Comparison of ENCODE assay signal across 10 cellular contexts in genomic region chr1:147579532-147580199, GRCh38. TPM values are rescaled to one million over a fixed set of nuclear protein-coding genes. Genes with fewer than 3 reads are reported as not detected.
DNase-seq lines count a peak whose midpoint lies in the region; ATAC-seq and TF ChIP-seq lines count a peak whose summit lies in the region.
"Had no signal": no experiment of that assay in that cellular context is flagged by ENCODE, and none has a peak within 500 bp of the region (broad histone marks: within the 10 kb centered on the region; RNA-seq: fewer than 3 reads in every experiment).

No MANE protein-coding gene starts in this region.

- CTCF ChIA-PET in AG04450 (lab: Charles Lee), result interaction anchor here (2.3 kb wide), 1 partner anchor 83 kb away, joined by 7 read pairs; no protein-coding TSS in a partner anchor

- peaks cover 16% of the 10 kb centered on the region for H3K27me3 Mint-ChIP-seq in activated naive CD8-positive, alpha-beta T cell treated with anti-CD3 and anti-CD28 coated beads, Interleukin-2, amount 50 U/mL, for 24 hours

- H3K27ac ChIP-seq in AG04450 (ENCODE audit: low read depth, low read length), result no peak overlapping the region

- DNase-seq in AG04450 (ENCODE audit: low read depth, low spot score), result peak; percentile 27
- peak; percentile 6 for DNase-seq in GM12865 (ENCODE audit: low read depth)
- no peak for DNase-seq in activated naive CD8-positive, alpha-beta T cell treated with anti-CD3 and anti-CD28 coated beads, Interleukin-2, amount 50 U/mL, for 24 hours
- peak; percentile 15 to 61 for DNase-seq in left colon
- DNase-seq in NCI-H69 (lab: John Stamatoyannopoulos, UW), result no peak
- no peak for DNase-seq in NCI-H146 (lab: John Stamatoyannopoulos, UW)
- DNase-seq: DMS153, NCI-H2029 treated with DMSO at 0.1 percent for 48 hours had no signal

- peak overlapping the region; percentile 1; the same call in 1 of the 2 replicates for H3K4me3 ChIP-seq in AG04450 (ENCODE audit: low read depth, low read length)
- no peak overlapping the region for H3K4me3 ChIP-seq in GM12865 (ENCODE audit: low read depth, low read length)

- peaks cover 3% of the 10 kb centered on the region for H3K36me3 Mint-ChIP-seq in activated naive CD8-positive, alpha-beta T cell treated with anti-CD3 and anti-CD28 coated beads, Interleukin-2, amount 50 U/mL, for 24 hours (ENCODE audit: low read depth)

- no peaks in the 10 kb centered on the region for H3K9me3 Mint-ChIP-seq in activated naive CD8-positive, alpha-beta T cell treated with anti-CD3 and anti-CD28 coated beads, Interleukin-2, amount 50 U/mL, for 24 hours

- intact Hi-C loops in left colon (cut with DNase I, micrococcal nuclease), result no loop called here

- peak overlapping the region; percentile 73 for H3K27ac Mint-ChIP-seq in activated naive CD8-positive, alpha-beta T cell treated with anti-CD3 and anti-CD28 coated beads, Interleukin-2, amount 50 U/mL, for 24 hours

- peaks cover 48% of the 10 kb centered on the region for H3K4me1 Mint-ChIP-seq in activated naive CD8-positive, alpha-beta T cell treated with anti-CD3 and anti-CD28 coated beads, Interleukin-2, amount 50 U/mL, for 24 hours

- TF ChIP-seq CTCF in AG04450 (IDR thresholded peaks at IDR 0.05; ENCODE audit: low read depth, low read length) (no peak), GM12865 (IDR thresholded peaks at IDR 0.05; ENCODE audit: insufficient read depth, low read depth, low read length, missing control alignments) (no peak)

- no peaks in the 10 kb centered on the region for H3K27me3 ChIP-seq in AG04450 (ENCODE audit: control insufficient read depth, insufficient read depth, low read length)

- peak; percentile 89 for ATAC-seq in activated naive CD8-positive, alpha-beta T cell treated with anti-CD3 and anti-CD28 coated beads, Interleukin-2, amount 50 U/mL, for 24 hours
- peak; percentile 94 for ATAC-seq in left colon
- no peak for ATAC-seq in GM19328 (IDR thresholded peaks at IDR 0.05; ENCODE audit: unreplicated experiment)
- ATAC-seq in GM19035 (IDR thresholded peaks at IDR 0.05; ENCODE audit: unreplicated experiment), result no peak

- POLR2A ChIA-PET in AG04450 (lab: Yijun Ruan, JAX), result interaction anchor here (1.5 kb wide), 1 partner anchor 20 kb away, joined by 8 read pairs; no protein-coding TSS in a partner anchor

- H3K4me3 Mint-ChIP-seq in activated naive CD8-positive, alpha-beta T cell treated with anti-CD3 and anti-CD28 coated beads, Interleukin-2, amount 50 U/mL, for 24 hours, result peak overlapping the region; percentile 50

- no peaks in the 10 kb centered on the region for H3K9me3 ChIP-seq in AG04450 (ENCODE audit: control insufficient read depth, insufficient read depth, low read length)

RNA-seq across cellular contexts. Expression of gene BCL9, which starts 38.4 kb away (rescaled TPM):
- 11.0 and 14.7 TPM in 2 replicates for polyA plus RNA-seq in AG04450 (2011; rRNA removed)
- 15.1 and 17.4 TPM in 2 replicates for polyA minus RNA-seq in AG04450 (2011; rRNA and poly(A)+ RNA removed)
- 10 to 100 TPM; 17.6 to 17.8 TPM for total RNA-seq in left colon

Comparison
In these comparisons a context has a peak if more than half of its experiments do, and no peak if none do; other contexts are left out.
1. DNase-seq: peak in AG04450 (single experiment), GM12865 (single experiment) and left colon (2 of 2); none in activated naive CD8-positive, alpha-beta T cell treated with anti-CD3 and anti-CD28 coated beads, Interleukin-2, amount 50 U/mL, for 24 hours (single experiment), NCI-H69 (single experiment) and NCI-H146 (single experiment).
2. ATAC-seq: peak in activated naive CD8-positive, alpha-beta T cell treated with anti-CD3 and anti-CD28 coated beads, Interleukin-2, amount 50 U/mL, for 24 hours (single experiment) and left colon (single experiment); none in GM19328 (single experiment) and GM19035 (single experiment).